In genomic region chr12:53501615-53502181, GRCh38 we compare ENCODE assay signal across 9 cellular contexts. TPM values are rescaled to one million over a fixed set of nuclear protein-coding genes. Genes with fewer than 3 reads are reported as not detected.
DNase-seq lines count a peak whose midpoint lies in the region; ATAC-seq and TF ChIP-seq lines count a peak whose summit lies in the region.
"Had no signal": no experiment of that assay in that cellular context is flagged by ENCODE, and none has a peak within 500 bp of the region (broad histone marks: within the 10 kb centered on the region; RNA-seq: fewer than 3 reads in every experiment).

No MANE protein-coding gene starts in this region.

- no peak for TF ChIP-seq EP300 in upper lobe of left lung (IDR thresholded peaks at IDR 0.05)

- H3K9me3 ChIP-seq in lung (ENCODE audit: control insufficient read depth in 2 of 2, insufficient read depth in 1 of 2, low read length in 1 of 2) (no peaks in the 10 kb centered on the region), upper lobe of left lung (no peaks in the 10 kb centered on the region)

- no peaks in the 10 kb centered on the region for H3K36me3 Mint-ChIP-seq in activated naive CD4-positive, alpha-beta T cell treated with anti-CD3 and anti-CD28 coated beads, Interleukin-2, amount 50 U/mL, for 24 hours

- H3K4me1 Mint-ChIP-seq in activated naive CD4-positive, alpha-beta T cell treated with anti-CD3 and anti-CD28 coated beads, Interleukin-2, amount 50 U/mL, for 24 hours: peaks cover 47% of the 10 kb centered on the region

- no peak for TF ChIP-seq POLR2A in upper lobe of left lung (IDR thresholded peaks at IDR 0.05)

- H3K36me3 ChIP-seq in lung (ENCODE audit: control insufficient read depth in 2 of 2, insufficient read depth in 2 of 2, low read length in 2 of 2) (peaks cover 0 to 23% of the 10 kb centered on the region in 2 donors), upper lobe of left lung (peaks cover 0 to 28% (median 22%) of the 10 kb centered on the region in 4 donors)

- in situ Hi-C loops in astrocyte of the cerebellum (cut with HindIII; ENCODE audit: low sequenced_read_pairs): no loop called here

- no peaks in the 10 kb centered on the region for H3K9me3 Mint-ChIP-seq in activated naive CD4-positive, alpha-beta T cell treated with anti-CD3 and anti-CD28 coated beads, Interleukin-2, amount 50 U/mL, for 24 hours

- H3K27me3 ChIP-seq in lung (ENCODE audit: control insufficient read depth, insufficient read depth): no peaks in the 10 kb centered on the region
- H3K27me3 ChIP-seq in upper lobe of left lung: no peaks in the 10 kb centered on the region

- no peaks in the 10 kb centered on the region for H3K27me3 Mint-ChIP-seq in activated naive CD4-positive, alpha-beta T cell treated with anti-CD3 and anti-CD28 coated beads, Interleukin-2, amount 50 U/mL, for 24 hours

- no peak for DNase-seq in activated naive CD4-positive, alpha-beta T cell (lab: John Stamatoyannopoulos, UW)
- DNase-seq in astrocyte of the cerebellum (ENCODE audit: low read depth): no peak
- DNase-seq in lung (ENCODE audit: low spot score): no peak
- DNase-seq in upper lobe of left lung: peak in 1 of 2 donors; percentile 19
- DNase-seq in NCI-H82 treated with DMSO at 0.1 percent for 48 hours (lab: John Stamatoyannopoulos, UW; ENCODE audit: unreplicated experiment): no peak
- DNase-seq in SW 1271 (lab: John Stamatoyannopoulos, UW): no peak
- DNase-seq in T-helper 9 cell: no peak

- H3K27ac ChIP-seq in lung (ENCODE audit: low read depth in 1 of 2, low read length in 1 of 2) (peak overlapping the region; percentile 56 to 99), upper lobe of left lung (peak overlapping the region; percentile 93 to 99 (median 96))

- H3K4me3 Mint-ChIP-seq in activated naive CD4-positive, alpha-beta T cell treated with anti-CD3 and anti-CD28 coated beads, Interleukin-2, amount 50 U/mL, for 24 hours: peak overlapping the region; percentile 91

- H3K4me1 ChIP-seq in lung (ENCODE audit: control insufficient read depth in 2 of 2, insufficient read depth in 2 of 2, low read length in 2 of 2): peaks cover 5 to 12% of the 10 kb centered on the region in 2 donors
- H3K4me1 ChIP-seq in upper lobe of left lung: peaks cover 37 to 48% (median 45%) of the 10 kb centered on the region in 4 donors

- no peak for TF ChIP-seq CTCF in astrocyte of the cerebellum (IDR thresholded peaks at IDR 0.05; ENCODE audit: low read depth, low read length, missing control alignments)
- TF ChIP-seq CTCF in lung (IDR thresholded peaks at IDR 0.05; ENCODE audit: control extremely low read depth, extremely low read depth): no peak
- no peak for TF ChIP-seq CTCF in upper lobe of left lung (IDR thresholded peaks at IDR 0.05)

- 59 to 67% methylated on average over 10 of the region's 10 CpGs for WGBS in lung, 2 donors
- WGBS in upper lobe of left lung, 2 donors: 74 to 86% methylated on average over 8 to 10 of the region's 10 CpGs

- H3K4me3 ChIP-seq in astrocyte of the cerebellum (ENCODE audit: low read depth, low read length) (peak overlapping the region; percentile 56), lung (peak overlapping the region; percentile 33), upper lobe of left lung (peak overlapping the region; percentile 64 to 82 (median 74))

- ATAC-seq in lung (ENCODE audit: insufficient read depth, low FRiP score): no peak
- ATAC-seq in upper lobe of left lung (ENCODE audit: low FRiP score in 2 of 2): no peak

- H3K27ac Mint-ChIP-seq in activated naive CD4-positive, alpha-beta T cell treated with anti-CD3 and anti-CD28 coated beads, Interleukin-2, amount 50 U/mL, for 24 hours: peak overlapping the region; percentile 94

RNA-seq across cellular contexts. Expression of gene TARBP2, which starts 0.6 kb away (rescaled TPM):
- total RNA-seq in lung (10 to 100 TPM; 32.6 to 41.3 TPM), upper lobe of left lung (10 to 100 TPM; 25.4 to 74.4 (median 36.8) TPM)
- polyA plus RNA-seq in lung: 10 to 100 TPM; 32.2 to 37.1 TPM

RNA-seq across cellular contexts. Expression of gene MAP3K12, which starts 2.4 kb away (rescaled TPM):
- total RNA-seq in lung (10 to 100 TPM; 21.2 to 25.4 TPM), upper lobe of left lung (10 to 100 TPM in 5 of 6 donors, 1 to 10 TPM in 1; 9.6 to 87.0 (median 17.4) TPM)
- 10 to 100 TPM; 13.4 to 18.9 TPM for polyA plus RNA-seq in lung

RNA-seq across cellular contexts. Expression of gene NPFF, which starts 5.6 kb away (rescaled TPM):
- total RNA-seq in lung (not detected), upper lobe of left lung (1 to 10 TPM in 1 of 6 donors, not detected in 5; 6.2 TPM)
- under 1 TPM in 1 of 2 donors, not detected in 1; 0.45 TPM for polyA plus RNA-seq in lung
- total RNA-seq: lung microvascular endothelial cell had no signal

RNA-seq across cellular contexts. Expression of gene PCBP2, which starts 49.8 kb away (rescaled TPM):
- total RNA-seq in lung: 100 to 1,000 TPM; 612 to 697 TPM
- 100 to 1,000 TPM; 363 to 501 TPM for polyA plus RNA-seq in lung
- total RNA-seq in upper lobe of left lung: 100 to 1,000 TPM; 346 to 723 (median 513) TPM
